Comparison of ENCODE assay signal across 11 cellular contexts in the genomic region with DNA sequence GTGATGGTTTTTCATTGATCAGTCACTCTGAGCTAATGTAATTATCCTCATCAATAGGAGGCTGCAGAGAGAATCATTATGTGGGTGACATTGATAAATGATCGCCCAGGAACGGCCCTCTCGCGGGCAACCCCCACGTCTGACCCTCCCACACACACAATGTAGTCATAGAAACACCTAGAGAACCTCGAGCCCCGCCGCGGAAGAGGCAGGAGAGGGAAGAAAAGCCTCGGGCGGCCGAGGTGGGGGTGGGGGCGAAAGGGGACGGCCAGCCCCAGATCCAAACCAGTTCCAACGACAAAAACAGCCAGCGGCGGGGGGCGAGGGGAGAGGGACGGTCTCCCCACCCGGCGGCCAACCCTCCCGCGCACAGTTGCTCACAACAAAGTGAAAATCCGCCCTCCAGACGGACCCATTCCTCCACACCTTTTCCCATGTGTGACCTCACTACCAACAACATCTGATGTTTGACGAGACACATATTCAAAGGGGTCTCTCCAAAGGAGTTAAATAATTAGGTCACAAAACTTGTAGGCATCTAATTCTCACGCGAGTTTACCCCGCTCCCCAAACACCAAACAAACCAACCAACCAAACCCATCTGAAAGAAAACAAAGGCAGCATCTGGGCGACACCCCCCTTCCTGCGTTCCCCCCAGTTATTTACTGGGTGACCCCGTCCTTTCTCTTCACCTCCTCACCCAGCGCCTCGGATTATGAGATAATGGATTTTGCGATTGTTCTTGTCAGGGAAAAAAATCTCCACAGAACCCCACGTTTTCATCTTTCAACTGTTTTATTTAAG.
DNase-seq lines count a peak whose midpoint lies in the region; ATAC-seq and TF ChIP-seq lines count a peak whose summit lies in the region.
"Had no signal": no experiment of that assay in that cellular context is flagged by ENCODE, and none has a peak within 500 bp of the region (broad histone marks: within the 10 kb centered on the region; RNA-seq: fewer than 3 reads in every experiment).

No MANE protein-coding gene starts in this region.

- peak overlapping the region; percentile 11 to 69 (median 45) for H3K4me3 ChIP-seq in dorsolateral prefrontal cortex
- peak overlapping the region in 3 of 4 donors; percentile 25 to 38 (median 34) for H3K4me3 ChIP-seq in upper lobe of left lung

- H3K27ac ChIP-seq in dorsolateral prefrontal cortex, result peak overlapping the region in 6 of 59 donors; percentile 13 to 54 (median 36)
- no peak overlapping the region for H3K27ac ChIP-seq in upper lobe of left lung

- no peak for TF ChIP-seq EP300 in upper lobe of left lung (IDR thresholded peaks at IDR 0.05)

- TF ChIP-seq CTCF in dorsolateral prefrontal cortex (IDR thresholded peaks at IDR 0.05 in 54 of 56, conservative IDR thresholded peaks at IDR 0.05 in 2 of 56; ENCODE audit: low read depth in 1 of 56, partially characterized antibody in 56 of 56) (no peak), upper lobe of left lung (IDR thresholded peaks at IDR 0.05) (no peak)

- peaks cover 0 to 2% (median 0%) of the 10 kb centered on the region in 4 donors for H3K36me3 ChIP-seq in upper lobe of left lung

- ATAC-seq in upper lobe of left lung (ENCODE audit: low FRiP score in 2 of 2), result no peak
- no peak for ATAC-seq in HG03097 (IDR thresholded peaks at IDR 0.05; ENCODE audit: low FRiP score, unreplicated experiment)
- ATAC-seq in GM21528 (IDR thresholded peaks at IDR 0.05; ENCODE audit: low FRiP score, unreplicated experiment), result no peak
- ATAC-seq: left colon, T-helper 17 cell had no signal

- no peaks in the 10 kb centered on the region for H3K9me3 ChIP-seq in upper lobe of left lung

- WGBS in upper lobe of left lung, 2 donors, result 8% methylated on average over 26 to 36 of the region's 36 CpGs

- intact Hi-C loops in dorsolateral prefrontal cortex (cut with DNase I), result loop anchor here (10.0 kb wide), 3 partner anchors 127 to 997 kb away; no protein-coding TSS in a partner anchor
- intact Hi-C loops in posterior vena cava (cut with DNase I), result loop anchor here in 1 of 2 donors (10.0 kb wide), 1 partner anchor 217 kb away; a partner anchor contains a TSS

- no peak for TF ChIP-seq POLR2A in upper lobe of left lung (IDR thresholded peaks at IDR 0.05)

- H3K27me3 ChIP-seq in dorsolateral prefrontal cortex, result peaks cover 0 to 68% (median 38%) of the 10 kb centered on the region in 45 donors
- H3K27me3 ChIP-seq in upper lobe of left lung, result peaks cover 0 to 42% (median 16%) of the 10 kb centered on the region in 4 donors

- H3K4me1 ChIP-seq in upper lobe of left lung, result peaks cover 0 to 36% (median 13%) of the 10 kb centered on the region in 4 donors

- DNase-seq in NCI-H2227 (lab: John Stamatoyannopoulos, UW; ENCODE audit: unreplicated experiment), result peak; percentile 31
- DNase-seq in NCI-H2227 treated with DMSO at 0.1 percent for 48 hours (lab: John Stamatoyannopoulos, UW), result no peak
- DNase-seq in dorsolateral prefrontal cortex, result no peak
- peak; percentile 18 to 40 for DNase-seq in lung microvascular endothelial cell (ENCODE audit: low read depth in 2 of 2)
- DNase-seq in upper lobe of left lung, result peak in 1 of 2 donors; percentile 57
- no peak for DNase-seq in posterior vena cava (ENCODE audit: low spot score)
- DNase-seq: left colon, NCI-H187 treated with DMSO at 0.1 percent for 48 hours, T-helper 17 cell had no signal

Comparison
In these comparisons a context has a peak if more than half of its experiments do, and no peak if none do; other contexts are left out.
1. DNase-seq: peak in NCI-H2227 (single experiment) and lung microvascular endothelial cell (2 of 2); none in NCI-H2227 treated with DMSO at 0.1 percent for 48 hours (single experiment), dorsolateral prefrontal cortex (0 of 10) and posterior vena cava (single experiment).